ENCODE assay signal across 15 cellular contexts in genomic region chr16:23683487-23683886, GRCh38. TPM values are rescaled to one million over a fixed set of nuclear protein-coding genes. Genes with fewer than 3 reads are reported as not detected.
DNase-seq lines count a peak whose midpoint lies in the region; ATAC-seq, FAIRE-seq and TF ChIP-seq lines count a peak whose summit lies in the region.
"Had no signal": no experiment of that assay in that cellular context is flagged by ENCODE, and none has a peak within 500 bp of the region (broad histone marks: within the 10 kb centered on the region; RNA-seq: fewer than 3 reads in every experiment).

No MANE protein-coding gene starts in this region.

- TF ChIP-seq CTCF in activated CD8-positive, alpha-beta T cell treated with anti-CD3 and anti-CD28 coated beads for 36 hours (IDR thresholded peaks at IDR 0.05) = no peak
- TF ChIP-seq CTCF in HCT116 (IDR thresholded peaks at IDR 0.05 in 2 of 3, conservative IDR thresholded peaks at IDR 0.05 in 1 of 3; ENCODE audit: borderline replicate concordance in 1 of 3, insufficient read depth in 1 of 3, low read depth in 2 of 3, low read length in 2 of 3) (no peak), K562 (IDR thresholded peaks at IDR 0.05 in 2 of 3, conservative IDR thresholded peaks at IDR 0.05 in 1 of 3; ENCODE audit: insufficient read depth in 2 of 3, low read depth in 1 of 3, low read length in 3 of 3) (no peak)

- no peak for ATAC-seq in activated CD8-positive, alpha-beta T cell treated with anti-CD3 and anti-CD28 coated beads, Interleukin-2, amount 10 ng/mL, durations not matched to agents 7 days and 5 days
- ATAC-seq in activated CD8-positive, alpha-beta T cell treated with anti-CD3 and anti-CD28 coated beads for 36 hours = no peak
- ATAC-seq in HCT116 (no peak), K562 (no peak), left lobe of liver (no peak)

- no TSS peak for BruUV-seq in HCT116 (replicated peaks; lab: Mats Ljungman, UMichigan)
- no TSS peak for BruUV-seq in K562 (replicated peaks; lab: Mats Ljungman, UMichigan)

- H3K9me1 ChIP-seq in K562 (ENCODE audit: control insufficient read depth, insufficient read depth, low read length) = no peaks in the 10 kb centered on the region

- H3K4me1 Mint-ChIP-seq in activated CD8-positive, alpha-beta T cell treated with anti-CD3 and anti-CD28 coated beads, Interleukin-2, amount 10 ng/mL, durations not matched to agents 7 days and 5 days (ENCODE audit: low read depth) = peaks cover 39% of the 10 kb centered on the region
- H3K4me1 Mint-ChIP-seq in activated CD8-positive, alpha-beta T cell treated with anti-CD3 and anti-CD28 coated beads for 36 hours (ENCODE audit: low read depth) = peaks cover 9% of the 10 kb centered on the region

- H4K20me1 ChIP-seq in HCT116 (ENCODE audit: insufficient read depth) (peaks cover 6% of the 10 kb centered on the region; the same call in 1 of the 2 replicates), K562 (replicated peaks; ENCODE audit: control insufficient read depth, insufficient read depth, low read length) (peaks cover 18% of the 10 kb centered on the region)

- H3K9ac ChIP-seq in HCT116 (ENCODE audit: low read length) (no peak overlapping the region), NT2/D1 (ENCODE audit: insufficient read length, low read depth) (peak overlapping the region; percentile 42), K562 (ENCODE audit: insufficient read depth in 1 of 2, low read depth in 2 of 2, low read length in 2 of 2) (no peak overlapping the region)

- H3K9me3 ChIP-seq in HCT116 (ENCODE audit: control insufficient read depth in 1 of 2, insufficient read depth in 1 of 2, low read depth in 1 of 2, low read length in 2 of 2) (no peaks in the 10 kb centered on the region), NT2/D1 (ENCODE audit: insufficient read depth, low read length) (no peaks in the 10 kb centered on the region), K562 (replicated peaks; ENCODE audit: control insufficient read depth, insufficient read depth, low read depth, low read length) (no peaks in the 10 kb centered on the region)
- H3K9me3 ChIP-seq: BLaER1 treated with 17β-estradiol and CSF1 and Interleukin-3, amounts not matched to agents 10 nM and 100 nM had no signal

- no peak overlapping the region for H3K4me3 ChIP-seq in HCT116 (replicated peaks in 1 of 2; ENCODE audit: low read depth in 1 of 2, low read length in 2 of 2)
- H3K4me3 ChIP-seq in NT2/D1 (ENCODE audit: insufficient read length, low read depth) = no peak overlapping the region
- H3K4me3 ChIP-seq in K562 = no peak overlapping the region
- H3K4me3 ChIP-seq: BLaER1 treated with 17β-estradiol and CSF1 and Interleukin-3, amounts not matched to agents 10 nM and 100 nM had no signal

- RAD21 ChIA-PET in HCT116 (lab: Charles Lee; ENCODE audit: low non-redundant PET in 1 of 2, low total read pairs in 2 of 2, uncharacterized antibody in 2 of 2, unreplicated experiment in 2 of 2) = no interaction called here

- H2AFZ ChIP-seq in HCT116 (ENCODE audit: low read depth, low read length, poor library complexity, severe bottlenecking) (no peak overlapping the region), K562 (ENCODE audit: low read depth, low read length) (no peak overlapping the region)

- H3K4me2 ChIP-seq in HCT116 (ENCODE audit: low read length) (no peak overlapping the region), K562 (ENCODE audit: insufficient read depth, low read length) (no peak overlapping the region)

- H3K4me1 ChIP-seq in HCT116 (ENCODE audit: control insufficient read depth in 1 of 2, insufficient read depth in 2 of 2, low read length in 2 of 2) (peaks cover 3 to 10% of the 10 kb centered on the region in 2 experiments; a peak in 3 of 4 replicates), NT2/D1 (ENCODE audit: insufficient read depth, insufficient read length) (peaks cover 11% of the 10 kb centered on the region), K562 (replicated peaks in 1 of 2; ENCODE audit: control insufficient read depth in 2 of 2, insufficient read depth in 2 of 2, low read length in 2 of 2) (peaks cover 15 to 20% of the 10 kb centered on the region in 2 experiments; a peak in 4 of 5 replicates)

- 95% methylated on average over 3 of the region's 3 CpGs for WGBS in K562 (ENCODE audit: insufficient coverage, low coverage, missing lambda C conversion rate)

- POLR2A ChIA-PET in activated CD8-positive, alpha-beta T cell treated with anti-CD3 and anti-CD28 coated beads, Interleukin-2, amount 10 ng/mL, durations not matched to agents 7 days and 5 days (lab: Charles Lee) = no interaction called here
- POLR2A ChIA-PET in activated CD8-positive, alpha-beta T cell treated with anti-CD3 and anti-CD28 coated beads for 36 hours (lab: Charles Lee) = interaction anchor here (1.0 kb wide), 1 partner anchor 48 kb away, joined by 3 read pairs; no protein-coding TSS in a partner anchor
- POLR2A ChIA-PET in HCT116 (lab: Charles Lee) (no interaction called here), K562 (lab: Yijun Ruan, JAX) (interaction anchor here (0.6 to 8.7 kb wide), 9 partner anchors 10 to 449 kb away, joined by 3 to 56 read pairs (median 4); partner anchors contain the start of genes DCTN5 and PALB2)

- no peaks in the 10 kb centered on the region for H3K9me2 ChIP-seq in HCT116 (ENCODE audit: insufficient read depth)

- peaks cover 67 to 73% of the 10 kb centered on the region in 2 experiments for H3K36me3 ChIP-seq in HCT116 (ENCODE audit: control insufficient read depth in 1 of 2, insufficient read depth in 2 of 2, low read length in 2 of 2)
- peaks cover 85% of the 10 kb centered on the region for H3K36me3 ChIP-seq in NT2/D1 (ENCODE audit: insufficient read depth, insufficient read length, low read length)
- peaks cover 91% of the 10 kb centered on the region for H3K36me3 ChIP-seq in K562 (ENCODE audit: control insufficient read depth, insufficient read depth, low read length)

- no peak for DNase-seq in activated CD8-positive, alpha-beta T cell treated with anti-CD3 and anti-CD28 coated beads, Interleukin-2, amount 10 ng/mL, durations not matched to agents 7 days and 5 days
- no peak for DNase-seq in activated CD8-positive, alpha-beta T cell treated with anti-CD3 and anti-CD28 coated beads for 36 hours
- DNase-seq in HCT116 (ENCODE audit: low read depth, low spot score) (no peak), NT2/D1 (ENCODE audit: low read depth, low spot score) (no peak), K562 (ENCODE audit: extremely low read depth in 1 of 4, low spot score in 3 of 4) (no peak), activated gamma-delta T cell treated with Interleukin-2 at 50 U/mL for 16 hours (no peak), left lobe of liver (ENCODE audit: low spot score) (no peak), AG20443 (ENCODE audit: low spot score) (no peak)
- DNase-seq: 8988T; Calu3; CD4-positive, alpha-beta T cell; DMS 273 treated with DMSO at 0.1 percent for 48 hours had no signal

- CTCF ChIA-PET in activated CD8-positive, alpha-beta T cell treated with anti-CD3 and anti-CD28 coated beads, Interleukin-2, amount 10 ng/mL, durations not matched to agents 7 days and 5 days (lab: Charles Lee) = no interaction called here
- CTCF ChIA-PET in activated CD8-positive, alpha-beta T cell treated with anti-CD3 and anti-CD28 coated beads for 36 hours (lab: Charles Lee) = no interaction called here
- CTCF ChIA-PET in HCT116 (lab: Charles Lee) = interaction anchor here (0.7 kb wide), 1 partner anchor 334 kb away, joined by 4 read pairs; no protein-coding TSS in a partner anchor
- CTCF ChIA-PET in K562 (lab: Yijun Ruan, JAX; ENCODE audit: low intra/inter-chr PET ratio) = no interaction called here

- H3K79me2 ChIP-seq in HCT116 (ENCODE audit: insufficient read depth, low read length) (peaks cover 86% of the 10 kb centered on the region), K562 (ENCODE audit: control insufficient read depth, insufficient read depth, low read length) (peaks cover 54% of the 10 kb centered on the region)

- TF ChIP-seq POLR2A in HCT116 (IDR thresholded peaks at IDR 0.05; ENCODE audit: borderline replicate concordance, extremely low read depth, insufficient read depth, insufficient read length) (no peak), K562 (conservative IDR thresholded peaks at IDR 0.05) (no peak; the same call in 1 of the 2 replicates)

- in situ Hi-C loops in K562 (cut with MboI) = no loop called here

- no peak overlapping the region for H3K4me3 Mint-ChIP-seq in activated CD8-positive, alpha-beta T cell treated with anti-CD3 and anti-CD28 coated beads, Interleukin-2, amount 10 ng/mL, durations not matched to agents 7 days and 5 days
- H3K4me3 Mint-ChIP-seq in activated CD8-positive, alpha-beta T cell treated with anti-CD3 and anti-CD28 coated beads for 36 hours = no peak overlapping the region
- H3K4me3 Mint-ChIP-seq: CD4-positive, alpha-beta T cell had no signal

- peaks cover 82% of the 10 kb centered on the region for H3K36me3 Mint-ChIP-seq in activated CD8-positive, alpha-beta T cell treated with anti-CD3 and anti-CD28 coated beads, Interleukin-2, amount 10 ng/mL, durations not matched to agents 7 days and 5 days (ENCODE audit: low read depth)
- peaks cover 65% of the 10 kb centered on the region for H3K36me3 Mint-ChIP-seq in activated CD8-positive, alpha-beta T cell treated with anti-CD3 and anti-CD28 coated beads for 36 hours (ENCODE audit: low read depth)

- peak overlapping the region; percentile 64 for H3K27ac Mint-ChIP-seq in activated CD8-positive, alpha-beta T cell treated with anti-CD3 and anti-CD28 coated beads, Interleukin-2, amount 10 ng/mL, durations not matched to agents 7 days and 5 days
- H3K27ac Mint-ChIP-seq in activated CD8-positive, alpha-beta T cell treated with anti-CD3 and anti-CD28 coated beads for 36 hours = no peak overlapping the region
- H3K27ac Mint-ChIP-seq: CD4-positive, alpha-beta T cell had no signal

- no peaks in the 10 kb centered on the region for H3K27me3 Mint-ChIP-seq in activated CD8-positive, alpha-beta T cell treated with anti-CD3 and anti-CD28 coated beads, Interleukin-2, amount 10 ng/mL, durations not matched to agents 7 days and 5 days (ENCODE audit: low read depth)
- no peaks in the 10 kb centered on the region for H3K27me3 Mint-ChIP-seq in activated CD8-positive, alpha-beta T cell treated with anti-CD3 and anti-CD28 coated beads for 36 hours
- H3K27me3 Mint-ChIP-seq: CD4-positive, alpha-beta T cell had no signal

- FAIRE-seq in K562 (lab: Jason Lieb, UNC) = no peak
- FAIRE-seq: H54 had no signal

- intact Hi-C loops in activated CD8-positive, alpha-beta T cell treated with anti-CD3 and anti-CD28 coated beads for 36 hours (cut with micrococcal nuclease) = no loop called here
- intact Hi-C loops in HCT116 (cut with micrococcal nuclease) = no loop called here
- intact Hi-C loops in K562 (cut with micrococcal nuclease) = no loop called here

- no peaks in the 10 kb centered on the region for H3K9me3 Mint-ChIP-seq in activated CD8-positive, alpha-beta T cell treated with anti-CD3 and anti-CD28 coated beads, Interleukin-2, amount 10 ng/mL, durations not matched to agents 7 days and 5 days (ENCODE audit: insufficient read depth)
- no peaks in the 10 kb centered on the region for H3K9me3 Mint-ChIP-seq in activated CD8-positive, alpha-beta T cell treated with anti-CD3 and anti-CD28 coated beads for 36 hours
- H3K9me3 Mint-ChIP-seq: CD4-positive, alpha-beta T cell had no signal

- no peak for TF ChIP-seq EP300 in K562 (IDR thresholded peaks at IDR 0.05; ENCODE audit: low read length)

- no peak overlapping the region for H3K27ac ChIP-seq in HCT116 (ENCODE audit: low read depth, low read length)
- H3K27ac ChIP-seq in K562 (ENCODE audit: extremely low read depth, low read depth, low read length) = no peak overlapping the region; the same call in 2 of the 3 replicates

- TF ChIP-seq RAD21 in HCT116 (IDR thresholded peaks at IDR 0.05; ENCODE audit: low read depth) (no peak), K562 (CRISPR knock-in tag; conservative IDR thresholded peaks at IDR 0.05 in 1 of 2, IDR thresholded peaks at IDR 0.05 in 1 of 2) (no peak)

- H3K27me3 ChIP-seq in HCT116 (ENCODE audit: insufficient read depth, low read length) (no peaks in the 10 kb centered on the region), NT2/D1 (ENCODE audit: insufficient read depth, insufficient read length) (no peaks in the 10 kb centered on the region), K562 (ENCODE audit: control insufficient read depth in 2 of 2, insufficient read depth in 2 of 2, low read length in 2 of 2) (no peaks in the 10 kb centered on the region)
- H3K27me3 ChIP-seq: BLaER1 treated with 17β-estradiol and CSF1 and Interleukin-3, amounts not matched to agents 10 nM and 100 nM had no signal

RNA-seq across cellular contexts. Expression of gene PLK1, which starts 4.8 kb away (rescaled TPM):
- total RNA-seq in activated CD8-positive, alpha-beta T cell treated with anti-CD3 and anti-CD28 coated beads, Interleukin-2, amount 10 ng/mL, durations not matched to agents 7 days and 5 days = 100 to 1,000 TPM; 138 to 139 TPM
- total RNA-seq in activated CD8-positive, alpha-beta T cell treated with anti-CD3 and anti-CD28 coated beads for 36 hours = 10 to 100 TPM; 85.8 to 87.9 TPM
- total RNA-seq in HCT116 (2021; ENCODE audit: unreplicated experiment) (144 TPM), K562 (2014; rRNA removed) (76.3 and 90.5 TPM in 2 replicates), K562 (2014; rRNA removed; fragmentation: Illumina TruSeq; extraction: Trizol) (36.9 and 45.2 TPM in 2 replicates), K562 (2015; rRNA removed; fragmentation: Illumina TruSeq; extraction: Trizol) (35.5 and 35.6 TPM in 2 replicates), K562 (2021) (139 and 152 TPM in 2 replicates), left lobe of liver (1.0 TPM)
- polyA plus RNA-seq in HCT116 (2012) = 214 and 224 TPM in 2 replicates
- total RNA-seq in K562 (2011; cell fraction: chromatin; rRNA removed; ENCODE audit: low replicate concordance) = 111 and 188 TPM in 2 replicates
- 141 and 146 TPM in 2 replicates for total RNA-seq in K562 (2011; cell fraction: nucleolus; rRNA removed)
- 112 and 116 TPM in 2 replicates for total RNA-seq in K562 (2011; cell fraction: nucleoplasm; rRNA removed)
- polyA plus RNA-seq in K562 (2011; rRNA removed) (45.5 and 105 TPM in 2 replicates), K562 (2014; fragmentation: Illumina TruSeq; extraction: Trizol) (169 and 212 TPM in 2 replicates), K562 (2014; fragmentation: Nextera tagmentation; extraction: Ambion mirVana) (10 to 100 TPM; 13.6 to 24.8 TPM), K562 (2014; rRNA removed) (72.2 and 87.6 TPM in 2 replicates)
- polyA plus RNA-seq in K562 (2011; cell fraction: cytosol; rRNA removed) = 134 and 197 TPM in 2 replicates
- 128 and 139 TPM in 2 replicates for polyA plus RNA-seq in K562 (2011; cell fraction: nucleus; rRNA removed)
- polyA plus RNA-seq in K562 (2012) = 138 and 150 TPM in 2 replicates
- polyA minus RNA-seq in K562 (2011; rRNA and poly(A)+ RNA removed) = 74.4 and 102 TPM in 2 replicates
- polyA minus RNA-seq in K562 (2011; cell fraction: cytosol; rRNA and poly(A)+ RNA removed) = 131 and 161 TPM in 2 replicates
- 61.0 and 77.9 TPM in 2 replicates for polyA minus RNA-seq in K562 (2011; cell fraction: nucleus; rRNA and poly(A)+ RNA removed)

RNA-seq across cellular contexts. Expression of gene ERN2, which starts 29.5 kb away (rescaled TPM):
- total RNA-seq in activated CD8-positive, alpha-beta T cell treated with anti-CD3 and anti-CD28 coated beads, Interleukin-2, amount 10 ng/mL, durations not matched to agents 7 days and 5 days = not detected
- total RNA-seq in activated CD8-positive, alpha-beta T cell treated with anti-CD3 and anti-CD28 coated beads for 36 hours = not detected
- 0.47 TPM for total RNA-seq in HCT116 (2021; ENCODE audit: unreplicated experiment)
- 0.25 and 0.54 TPM in 2 replicates for polyA plus RNA-seq in HCT116 (2012)
- total RNA-seq in K562 (2011; cell fraction: chromatin; rRNA removed; ENCODE audit: low replicate concordance) = 1.00 and 1.2 TPM in 2 replicates
- 9.5 and 13.8 TPM in 2 replicates for total RNA-seq in K562 (2011; cell fraction: nucleolus; rRNA removed)
- total RNA-seq in K562 (2011; cell fraction: nucleoplasm; rRNA removed) = 10.4 and 24.5 TPM in 2 replicates
- total RNA-seq in K562 (2014; rRNA removed) = 1.5 and 2.1 TPM in 2 replicates
- 0.67 and 0.69 TPM in 2 replicates for total RNA-seq in K562 (2014; rRNA removed; fragmentation: Illumina TruSeq; extraction: Trizol)
- 1.0 TPM in 1 of 2 replicates, not detected in the other for total RNA-seq in K562 (2015; rRNA removed; fragmentation: Illumina TruSeq; extraction: Trizol)
- total RNA-seq in K562 (2021) = 0.22 and 0.36 TPM in 2 replicates
- polyA plus RNA-seq in K562 (2011; rRNA removed) = 0.12 and 0.33 TPM in 2 replicates
- polyA plus RNA-seq in K562 (2011; cell fraction: cytosol; rRNA removed) = 0.12 TPM in 1 of 2 replicates, not detected in the other
- polyA plus RNA-seq in K562 (2011; cell fraction: nucleus; rRNA removed) = 0.35 and 0.41 TPM in 2 replicates
- 0.01 and 0.24 TPM in 2 replicates for polyA plus RNA-seq in K562 (2012)
- polyA plus RNA-seq in K562 (2014; fragmentation: Illumina TruSeq; extraction: Trizol) = not detected in 2 replicates
- polyA plus RNA-seq in K562 (2014; fragmentation: Nextera tagmentation; extraction: Ambion mirVana) = not detected
- polyA plus RNA-seq in K562 (2014; rRNA removed) = 0.07 TPM in 1 of 2 replicates, not detected in the other
- polyA minus RNA-seq in K562 (2011; rRNA and poly(A)+ RNA removed) = 8.3 and 11.8 TPM in 2 replicates
- polyA minus RNA-seq in K562 (2011; cell fraction: cytosol; rRNA and poly(A)+ RNA removed) = 5.3 TPM in 1 of 2 replicates, not detected in the other
- 4.4 and 7.6 TPM in 2 replicates for polyA minus RNA-seq in K562 (2011; cell fraction: nucleus; rRNA and poly(A)+ RNA removed)
- 0.05 TPM for total RNA-seq in left lobe of liver
- total RNA-seq: CD4-positive, alpha-beta T cell; HT1080 had no signal

RNA-seq across cellular contexts. Expression of gene DCTN5, which starts 42.2 kb away (rescaled TPM):
- 10 to 100 TPM; 71.9 to 72.6 TPM for total RNA-seq in activated CD8-positive, alpha-beta T cell treated with anti-CD3 and anti-CD28 coated beads, Interleukin-2, amount 10 ng/mL, durations not matched to agents 7 days and 5 days
- total RNA-seq in activated CD8-positive, alpha-beta T cell treated with anti-CD3 and anti-CD28 coated beads for 36 hours = 10 to 100 TPM; 51.3 to 54.1 TPM
- total RNA-seq in HCT116 (2021; ENCODE audit: unreplicated experiment) (42.9 TPM), K562 (2014; rRNA removed) (35.2 and 35.8 TPM in 2 replicates), K562 (2014; rRNA removed; fragmentation: Illumina TruSeq; extraction: Trizol) (75.9 and 84.3 TPM in 2 replicates), K562 (2015; rRNA removed; fragmentation: Illumina TruSeq; extraction: Trizol) (60.7 and 65.6 TPM in 2 replicates), K562 (2021) (78.2 and 81.1 TPM in 2 replicates), left lobe of liver (17.2 TPM)
- polyA plus RNA-seq in HCT116 (2012) = 28.8 and 31.0 TPM in 2 replicates
- total RNA-seq in K562 (2011; cell fraction: chromatin; rRNA removed; ENCODE audit: low replicate concordance) = 79.4 and 112 TPM in 2 replicates
- 39.1 and 44.0 TPM in 2 replicates for total RNA-seq in K562 (2011; cell fraction: nucleolus; rRNA removed)
- 59.5 and 102 TPM in 2 replicates for total RNA-seq in K562 (2011; cell fraction: nucleoplasm; rRNA removed)
- polyA plus RNA-seq in K562 (2011; rRNA removed) (109 and 149 TPM in 2 replicates), K562 (2014; fragmentation: Illumina TruSeq; extraction: Trizol) (88.7 and 97.0 TPM in 2 replicates), K562 (2014; fragmentation: Nextera tagmentation; extraction: Ambion mirVana) (100 to 1,000 TPM in 1 of 2 experiments, 10 to 100 TPM in 1; 45.2 to 123 TPM), K562 (2014; rRNA removed) (58.9 and 68.4 TPM in 2 replicates)
- polyA plus RNA-seq in K562 (2011; cell fraction: cytosol; rRNA removed) = 37.7 and 64.4 TPM in 2 replicates
- polyA plus RNA-seq in K562 (2011; cell fraction: nucleus; rRNA removed) = 66.1 and 70.0 TPM in 2 replicates
- polyA plus RNA-seq in K562 (2012) = 66.7 and 90.6 TPM in 2 replicates
- 165 and 206 TPM in 2 replicates for polyA minus RNA-seq in K562 (2011; rRNA and poly(A)+ RNA removed)
- 28.9 and 32.8 TPM in 2 replicates for polyA minus RNA-seq in K562 (2011; cell fraction: cytosol; rRNA and poly(A)+ RNA removed)
- 16.7 and 30.1 TPM in 2 replicates for polyA minus RNA-seq in K562 (2011; cell fraction: nucleus; rRNA and poly(A)+ RNA removed)

RNA-seq across cellular contexts. Expression of gene PALB2, which starts 42.4 kb away (rescaled TPM):
- 10 to 100 TPM; 22.7 to 26.1 TPM for total RNA-seq in activated CD8-positive, alpha-beta T cell treated with anti-CD3 and anti-CD28 coated beads, Interleukin-2, amount 10 ng/mL, durations not matched to agents 7 days and 5 days
- 10 to 100 TPM; 22.9 to 24.0 TPM for total RNA-seq in activated CD8-positive, alpha-beta T cell treated with anti-CD3 and anti-CD28 coated beads for 36 hours
- 15.6 TPM for total RNA-seq in HCT116 (2021; ENCODE audit: unreplicated experiment)
- 3.7 and 6.4 TPM in 2 replicates for polyA plus RNA-seq in HCT116 (2012)
- total RNA-seq in K562 (2011; cell fraction: chromatin; rRNA removed; ENCODE audit: low replicate concordance) = 21.7 and 43.5 TPM in 2 replicates
- total RNA-seq in K562 (2011; cell fraction: nucleolus; rRNA removed) = 14.5 and 17.8 TPM in 2 replicates
- total RNA-seq in K562 (2011; cell fraction: nucleoplasm; rRNA removed) = 31.3 and 36.0 TPM in 2 replicates
- total RNA-seq in K562 (2014; rRNA removed) = 11.5 and 14.0 TPM in 2 replicates
- total RNA-seq in K562 (2014; rRNA removed; fragmentation: Illumina TruSeq; extraction: Trizol) = 22.5 and 26.7 TPM in 2 replicates
- 22.2 and 25.8 TPM in 2 replicates for total RNA-seq in K562 (2015; rRNA removed; fragmentation: Illumina TruSeq; extraction: Trizol)
- total RNA-seq in K562 (2021) = 16.5 and 17.9 TPM in 2 replicates
- polyA plus RNA-seq in K562 (2011; rRNA removed) = 12.5 and 14.9 TPM in 2 replicates
- polyA plus RNA-seq in K562 (2011; cell fraction: cytosol; rRNA removed) = 5.0 and 7.9 TPM in 2 replicates
- polyA plus RNA-seq in K562 (2011; cell fraction: nucleus; rRNA removed) = 9.6 and 10.8 TPM in 2 replicates
- 11.2 and 13.3 TPM in 2 replicates for polyA plus RNA-seq in K562 (2012)
- polyA plus RNA-seq in K562 (2014; fragmentation: Illumina TruSeq; extraction: Trizol) = 15.0 and 19.1 TPM in 2 replicates
- polyA plus RNA-seq in K562 (2014; fragmentation: Nextera tagmentation; extraction: Ambion mirVana) = 10 to 100 TPM in 1 of 2 experiments, 1 to 10 TPM in 1; 7.0 to 10.3 TPM
- 15.2 and 16.7 TPM in 2 replicates for polyA plus RNA-seq in K562 (2014; rRNA removed)
- 25.6 and 28.5 TPM in 2 replicates for polyA minus RNA-seq in K562 (2011; rRNA and poly(A)+ RNA removed)
- 8.1 and 11.6 TPM in 2 replicates for polyA minus RNA-seq in K562 (2011; cell fraction: cytosol; rRNA and poly(A)+ RNA removed)
- polyA minus RNA-seq in K562 (2011; cell fraction: nucleus; rRNA and poly(A)+ RNA removed) = 12.4 and 21.4 TPM in 2 replicates
- 4.6 TPM for total RNA-seq in left lobe of liver

Comparison
In these comparisons a context has a peak if more than half of its experiments do, and no peak if none do; other contexts are left out.
1. POLR2A ChIA-PET loops: an anchor here in activated CD8-positive, alpha-beta T cell treated with anti-CD3 and anti-CD28 coated beads for 36 hours (1.0 kb wide) and K562 (0.6 to 8.7 kb wide); none called in activated CD8-positive, alpha-beta T cell treated with anti-CD3 and anti-CD28 coated beads, Interleukin-2, amount 10 ng/mL, durations not matched to agents 7 days and 5 days and HCT116.
2. RNA of gene PLK1, which starts 4.8 kb away (total RNA-seq): 144 TPM in HCT116 (single experiment), 138 to 139 TPM in activated CD8-positive, alpha-beta T cell treated with anti-CD3 and anti-CD28 coated beads, Interleukin-2, amount 10 ng/mL, durations not matched to agents 7 days and 5 days, 85.8 to 87.9 TPM in activated CD8-positive, alpha-beta T cell treated with anti-CD3 and anti-CD28 coated beads for 36 hours and 35.5 to 188 TPM in K562; 1.0 TPM in left lobe of liver (single experiment); every median in the first group is over 10 times any median in the second.